ENCODE assay signal across 8 cellular contexts in genomic region chr14:52790756-52791203, GRCh38. TPM values are rescaled to one million over a fixed set of nuclear protein-coding genes. Genes with fewer than 3 reads are reported as not detected.
DNase-seq lines count a peak whose midpoint lies in the region; ATAC-seq and TF ChIP-seq lines count a peak whose summit lies in the region.

No MANE protein-coding gene starts in this region.

- POLR2A ChIA-PET in HEK293T (lab: Yijun Ruan, JAX) = interaction anchor here (1.0 to 2.3 kb wide), 6 partner anchors 8 to 239 kb away, joined by 3 to 6 read pairs (median 4); partner anchors contain the start of genes ERO1A, GPR137C, STYX and TXNDC16
- POLR2A ChIA-PET in activated naive CD8-positive, alpha-beta T cell treated with anti-CD3 and anti-CD28 coated beads, Interleukin-2, amount 10 ng/mL, durations not matched to agents 7 days and 5 days (lab: Charles Lee) = interaction anchor here (0.6 to 1.5 kb wide), 4 partner anchors 49 to 277 kb away, joined by 3 to 5 read pairs (median 4); partner anchors contain the start of genes GPR137C and TXNDC16

- H3K27me3 Mint-ChIP-seq in activated naive CD8-positive, alpha-beta T cell treated with anti-CD3 and anti-CD28 coated beads, Interleukin-2, amount 10 ng/mL, durations not matched to agents 7 days and 5 days = no peaks in the 10 kb centered on the region

- ATAC-seq in activated naive CD8-positive, alpha-beta T cell treated with anti-CD3 and anti-CD28 coated beads, Interleukin-2, amount 10 ng/mL, durations not matched to agents 7 days and 5 days (ENCODE audit: low read depth) = no peak
- no peak for ATAC-seq in HG03159 (IDR thresholded peaks at IDR 0.05; ENCODE audit: unreplicated experiment)

- peak overlapping the region; percentile 60 to 85 for H3K4me3 ChIP-seq in tibial artery

- H3K4me3 Mint-ChIP-seq in activated naive CD8-positive, alpha-beta T cell treated with anti-CD3 and anti-CD28 coated beads, Interleukin-2, amount 10 ng/mL, durations not matched to agents 7 days and 5 days = peak overlapping the region; percentile 87

- no peaks in the 10 kb centered on the region for H3K9me3 ChIP-seq in tibial artery

- TF ChIP-seq CTCF in C4-2B (conservative IDR thresholded peaks at IDR 0.05) = no peak
- no peak for TF ChIP-seq CTCF in tibial artery (IDR thresholded peaks at IDR 0.05)

- no peaks in the 10 kb centered on the region for H3K27me3 ChIP-seq in layer of hippocampus (ENCODE audit: control insufficient read depth, insufficient read depth, low read length)
- no peaks in the 10 kb centered on the region for H3K27me3 ChIP-seq in tibial artery

- peaks cover 6% of the 10 kb centered on the region for H3K36me3 Mint-ChIP-seq in activated naive CD8-positive, alpha-beta T cell treated with anti-CD3 and anti-CD28 coated beads, Interleukin-2, amount 10 ng/mL, durations not matched to agents 7 days and 5 days

- intact Hi-C loops in tibial artery (cut with DNase I; ENCODE audit: low total_unique reads) = loop anchor here (5.0 kb wide), 1 partner anchor 58 kb away; the partner anchor contains the start of gene STYX

- H3K27ac ChIP-seq in C4-2B (peak overlapping the region; percentile 99), layer of hippocampus (ENCODE audit: low read depth, low read length) (peak overlapping the region; percentile 81), tibial artery (peak overlapping the region; percentile 79 to 94)

- H3K27ac Mint-ChIP-seq in activated naive CD8-positive, alpha-beta T cell treated with anti-CD3 and anti-CD28 coated beads, Interleukin-2, amount 10 ng/mL, durations not matched to agents 7 days and 5 days = peak overlapping the region; percentile 65

- DNase-seq in HEK293T (ENCODE audit: extremely low spot score) (peak; percentile 25), tibial artery (no peak), NCI-H446 treated with DMSO at 0.1 percent for 48 hours (lab: John Stamatoyannopoulos, UW) (no peak)
- no peak for DNase-seq in activated naive CD8-positive, alpha-beta T cell treated with anti-CD3 and anti-CD28 coated beads, Interleukin-2, amount 10 ng/mL, durations not matched to agents 7 days and 5 days
- DNase-seq in stimulated activated CD4-positive, alpha-beta T cell treated with anti-CD3 and anti-CD28 coated beads, Interleukin-4, amount 100 ng/mL, for 24 hours = no peak

- CTCF ChIA-PET in HEK293T (lab: Yijun Ruan, JAX) = no interaction called here

- H3K9me3 Mint-ChIP-seq in activated naive CD8-positive, alpha-beta T cell treated with anti-CD3 and anti-CD28 coated beads, Interleukin-2, amount 10 ng/mL, durations not matched to agents 7 days and 5 days = no peaks in the 10 kb centered on the region

- peaks cover 0 to 38% (median 15%) of the 10 kb centered on the region in 4 donors for H3K4me1 ChIP-seq in tibial artery

- H3K4me1 Mint-ChIP-seq in activated naive CD8-positive, alpha-beta T cell treated with anti-CD3 and anti-CD28 coated beads, Interleukin-2, amount 10 ng/mL, durations not matched to agents 7 days and 5 days = peaks cover 24% of the 10 kb centered on the region

- H3K36me3 ChIP-seq in tibial artery = no peaks in the 10 kb centered on the region

TF ChIP-seq in HEK293T, 16 proteins besides CTCF, POLR2A, EP300 and RAD21:
- TF ChIP-seq PKNOX1 (IDR thresholded peaks at IDR 0.05) (no peak), ELF4 (IDR thresholded peaks at IDR 0.05) (no peak), LEF1 (IDR thresholded peaks at IDR 0.05; ENCODE audit: borderline replicate concordance) (no peak), BHLHE40 (IDR thresholded peaks at IDR 0.05; ENCODE audit: borderline replicate concordance) (no peak), CTBP1 (IDR thresholded peaks at IDR 0.05; ENCODE audit: borderline replicate concordance) (no peak), SUZ12 (IDR thresholded peaks at IDR 0.05) (no peak), NFRKB (IDR thresholded peaks at IDR 0.05) (no peak)

RNA-seq across cellular contexts. Expression of gene GNPNAT1, which starts 0.6 kb away (rescaled TPM):
- total RNA-seq in activated naive CD8-positive, alpha-beta T cell treated with anti-CD3 and anti-CD28 coated beads, Interleukin-2, amount 10 ng/mL, durations not matched to agents 7 days and 5 days = 10 to 100 TPM in 1 of 2 experiments, 1 to 10 TPM in 1; 9.7 to 12.3 TPM
